16 cellular contexts compared by ENCODE assay signal in the genomic region with DNA sequence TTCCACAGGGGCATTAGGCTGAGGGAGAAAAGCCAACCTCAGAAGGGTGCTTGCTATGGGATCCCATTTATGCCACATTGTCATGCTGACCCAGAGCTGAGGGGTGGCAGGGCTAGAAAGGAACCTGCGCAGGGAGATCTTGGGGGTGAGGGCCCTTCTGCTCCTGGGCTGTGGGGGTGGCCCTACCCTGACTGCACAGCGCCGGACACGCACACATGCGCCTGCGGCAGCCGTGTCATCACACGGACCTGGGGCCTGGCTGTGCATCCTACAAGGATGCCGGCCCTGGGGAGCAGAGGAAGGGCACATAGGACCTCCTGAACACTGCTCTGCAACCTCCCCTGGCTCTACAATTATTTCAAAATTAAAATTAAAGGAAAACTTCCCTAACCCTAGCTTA. TPM values are rescaled to one million over a fixed set of nuclear protein-coding genes. Genes with fewer than 3 reads are reported as not detected.
A peak's percentile ranks its signal among the peaks of the same experiment; 100 is the strongest.
DNase-seq lines count a peak whose midpoint lies in the region; ATAC-seq and TF ChIP-seq lines count a peak whose summit lies in the region.
"Had no signal": no experiment of that assay in that cellular context is flagged by ENCODE, and none has a peak within 500 bp of the region (broad histone marks: within the 10 kb centered on the region; RNA-seq: fewer than 3 reads in every experiment).

No MANE protein-coding gene starts in this region.

- H3K27ac ChIP-seq in mesendoderm (ENCODE audit: low read depth, low read length) = no peak overlapping the region
- H3K27ac ChIP-seq: ovary, SJCRH30 had no signal

- H3K9me3 Mint-ChIP-seq in activated CD4-positive, alpha-beta T cell treated with anti-CD3 and anti-CD28 coated beads, Interleukin-2, amount 10 ng/mL, durations not matched to agents 7 days and 5 days = no peaks in the 10 kb centered on the region
- H3K9me3 Mint-ChIP-seq in IgD-negative memory B cell = no peaks in the 10 kb centered on the region
- H3K9me3 Mint-ChIP-seq in brain = no peaks in the 10 kb centered on the region
- no peaks in the 10 kb centered on the region for H3K9me3 Mint-ChIP-seq in nephron progenitor cell

- H2BK15ac ChIP-seq in mesendoderm (replicated peaks; ENCODE audit: low read depth) = no peak overlapping the region

- no peak overlapping the region for H3K4me3 ChIP-seq in mesendoderm (ENCODE audit: low read length)
- H3K4me3 ChIP-seq: HAP-1, ovary, SJCRH30 had no signal

- H3K23ac ChIP-seq in mesendoderm (ENCODE audit: low read length) = no peak overlapping the region

- no peaks in the 10 kb centered on the region for H3K27me3 ChIP-seq in mesendoderm (ENCODE audit: insufficient read depth, low read length, poor library complexity)
- H3K27me3 ChIP-seq: ovary, SJCRH30 had no signal

- no peak overlapping the region for H4K5ac ChIP-seq in mesendoderm (ENCODE audit: low read length)

- no peak overlapping the region for H2BK5ac ChIP-seq in mesendoderm (ENCODE audit: low read length)

- no peaks in the 10 kb centered on the region for H3K27me3 Mint-ChIP-seq in activated CD4-positive, alpha-beta T cell treated with anti-CD3 and anti-CD28 coated beads, Interleukin-2, amount 10 ng/mL, durations not matched to agents 7 days and 5 days
- no peaks in the 10 kb centered on the region for H3K27me3 Mint-ChIP-seq in IgD-negative memory B cell
- H3K27me3 Mint-ChIP-seq in brain = no peaks in the 10 kb centered on the region
- H3K27me3 Mint-ChIP-seq in nephron progenitor cell (ENCODE audit: low read depth, poor library complexity) = no peaks in the 10 kb centered on the region

- no peak overlapping the region for H2BK120ac ChIP-seq in mesendoderm (ENCODE audit: low read depth, low read length)

- H3K79me2 ChIP-seq in mesendoderm (ENCODE audit: control insufficient read depth, insufficient read depth, low read length) = peaks cover 86% of the 10 kb centered on the region

- no peak for DNase-seq in activated CD4-positive, alpha-beta T cell treated with anti-CD3 and anti-CD28 coated beads, Interleukin-2, amount 10 ng/mL, durations not matched to agents 7 days and 5 days
- no peak for DNase-seq in activated CD4-positive, alpha-beta T cell treated with anti-CD3 and anti-CD28 coated beads, Interleukin-2, amount 50 U/mL, for 1 hour
- DNase-seq in nephron progenitor cell (no peak), AML-193 (lab: John Stamatoyannopoulos, UW) (no peak), mesendoderm (no peak)
- DNase-seq: anterior cingulate cortex; MV-4-11; NK-92 treated with Interleukin-12 subunit alpha and Interleukin-12 subunit beta, amount 100 ng/mL, for 24 hours; ovary; SJCRH30; small intestine had no signal

- no peak overlapping the region for H3K18ac ChIP-seq in mesendoderm (ENCODE audit: low read length)

- CTCF ChIA-PET in activated CD4-positive, alpha-beta T cell treated with anti-CD3 and anti-CD28 coated beads, Interleukin-2, amount 10 ng/mL, durations not matched to agents 7 days and 5 days (lab: Charles Lee) = interaction anchor here (1.2 to 1.9 kb wide), 2 partner anchors 14 to 20 kb away, joined by 3 to 5 read pairs; no protein-coding TSS in a partner anchor

- H3K4me1 Mint-ChIP-seq in activated CD4-positive, alpha-beta T cell treated with anti-CD3 and anti-CD28 coated beads, Interleukin-2, amount 10 ng/mL, durations not matched to agents 7 days and 5 days = peaks cover 60% of the 10 kb centered on the region
- H3K4me1 Mint-ChIP-seq in IgD-negative memory B cell (peaks cover 38 to 43% (median 41%) of the 10 kb centered on the region in 3 donors), brain (peaks cover 73% of the 10 kb centered on the region), nephron progenitor cell (peaks cover 60% of the 10 kb centered on the region)

- TF ChIP-seq CTCF in brain (conservative IDR thresholded peaks at IDR 0.05) (no peak), nephron progenitor cell (IDR thresholded peaks at IDR 0.05) (no peak)

- no peak overlapping the region for H3K4me2 ChIP-seq in mesendoderm (ENCODE audit: low read length)

- no peak overlapping the region for H3K56ac ChIP-seq in mesendoderm (ENCODE audit: low read length)

- no peak overlapping the region for H3K9ac ChIP-seq in mesendoderm (ENCODE audit: low read length)

- no peak for ATAC-seq in GM21367 (IDR thresholded peaks at IDR 0.05; ENCODE audit: unreplicated experiment)

- peak overlapping the region; percentile 74 for H3K27ac Mint-ChIP-seq in activated CD4-positive, alpha-beta T cell treated with anti-CD3 and anti-CD28 coated beads, Interleukin-2, amount 10 ng/mL, durations not matched to agents 7 days and 5 days
- peak overlapping the region in 2 of 3 donors; percentile 12 to 63 for H3K27ac Mint-ChIP-seq in IgD-negative memory B cell
- peak overlapping the region; percentile 37 to 85 (median 59) for H3K27ac Mint-ChIP-seq in brain
- peak overlapping the region; percentile 73 for H3K27ac Mint-ChIP-seq in nephron progenitor cell

- no peak overlapping the region for H3K4ac ChIP-seq in mesendoderm (ENCODE audit: low read depth, low read length)

- H4K8ac ChIP-seq in mesendoderm (ENCODE audit: low read depth, low read length) = no peak overlapping the region

- H3K36me3 ChIP-seq in mesendoderm (ENCODE audit: control insufficient read depth, insufficient read depth, low read length) = peaks cover 17% of the 10 kb centered on the region
- H3K36me3 ChIP-seq: ovary had no signal

- H3K4me1 ChIP-seq in mesendoderm (ENCODE audit: control insufficient read depth, low read depth, low read length) = peaks cover 10% of the 10 kb centered on the region

- POLR2A ChIA-PET in activated CD4-positive, alpha-beta T cell treated with anti-CD3 and anti-CD28 coated beads, Interleukin-2, amount 10 ng/mL, durations not matched to agents 7 days and 5 days (lab: Charles Lee) = no interaction called here

- WGBS in mesendoderm (ENCODE audit: extremely low coverage, insufficient coverage, low lambda C conversion rate) = no CpG with 5 or more reads among the region's 9 CpGs

- no peak overlapping the region for H3K4me3 Mint-ChIP-seq in activated CD4-positive, alpha-beta T cell treated with anti-CD3 and anti-CD28 coated beads, Interleukin-2, amount 10 ng/mL, durations not matched to agents 7 days and 5 days
- H3K4me3 Mint-ChIP-seq in IgD-negative memory B cell (peak overlapping the region in 1 of 4 donors; percentile 87), brain (peak overlapping the region; percentile 3 to 60 (median 28)), nephron progenitor cell (no peak overlapping the region)

- no peak overlapping the region for H2AK5ac ChIP-seq in mesendoderm (ENCODE audit: low read length)

- peaks cover 35% of the 10 kb centered on the region for H3K79me1 ChIP-seq in mesendoderm (ENCODE audit: low read length)

- peaks cover 54% of the 10 kb centered on the region for H3K36me3 Mint-ChIP-seq in activated CD4-positive, alpha-beta T cell treated with anti-CD3 and anti-CD28 coated beads, Interleukin-2, amount 10 ng/mL, durations not matched to agents 7 days and 5 days (ENCODE audit: low read depth)
- peaks cover 2% of the 10 kb centered on the region for H3K36me3 Mint-ChIP-seq in IgD-negative memory B cell
- H3K36me3 Mint-ChIP-seq in brain = peaks cover 21% of the 10 kb centered on the region
- H3K36me3 Mint-ChIP-seq in nephron progenitor cell (ENCODE audit: low read depth) = peaks cover 34% of the 10 kb centered on the region

RNA-seq across cellular contexts. Expression of gene CDCA4, which starts 6.9 kb away (rescaled TPM):
- 10 to 100 TPM; 53.0 to 56.6 TPM for total RNA-seq in activated CD4-positive, alpha-beta T cell treated with anti-CD3 and anti-CD28 coated beads, Interleukin-2, amount 10 ng/mL, durations not matched to agents 7 days and 5 days
- 11.4 TPM for polyA plus RNA-seq in IgD-negative memory B cell
- 35.8 TPM for polyA plus RNA-seq in brain (ENCODE audit: insufficient read depth, low read depth, low replicate concordance)
- 41.6 TPM for polyA plus RNA-seq in mesendoderm (2013, experiment 1 of 2)
- polyA plus RNA-seq in mesendoderm (2013, experiment 2 of 2) = 41.5 TPM

RNA-seq across cellular contexts. Expression of gene CLBA1, which starts 28.4 kb away (rescaled TPM):
- total RNA-seq in activated CD4-positive, alpha-beta T cell treated with anti-CD3 and anti-CD28 coated beads, Interleukin-2, amount 10 ng/mL, durations not matched to agents 7 days and 5 days = under 1 TPM; 0.60 to 0.77 TPM
- polyA plus RNA-seq in IgD-negative memory B cell (1.3 TPM), brain (ENCODE audit: insufficient read depth, low read depth, low replicate concordance) (15.8 TPM)
- 1.2 TPM for polyA plus RNA-seq in mesendoderm (2013, experiment 1 of 2)
- 1.6 TPM for polyA plus RNA-seq in mesendoderm (2013, experiment 2 of 2)

RNA-seq across cellular contexts. Expression of gene AHNAK2, which starts 35.9 kb away (rescaled TPM):
- total RNA-seq in activated CD4-positive, alpha-beta T cell treated with anti-CD3 and anti-CD28 coated beads, Interleukin-2, amount 10 ng/mL, durations not matched to agents 7 days and 5 days = not detected
- polyA plus RNA-seq in IgD-negative memory B cell = 0.68 TPM
- polyA plus RNA-seq in brain (ENCODE audit: insufficient read depth, low read depth, low replicate concordance) = 6.6 TPM
- 0.17 TPM for polyA plus RNA-seq in mesendoderm (2013, experiment 1 of 2)
- polyA plus RNA-seq in mesendoderm (2013, experiment 2 of 2) = 0.21 TPM

RNA-seq across cellular contexts. Expression of gene GPR132, which starts 51.2 kb away (rescaled TPM):
- total RNA-seq in activated CD4-positive, alpha-beta T cell treated with anti-CD3 and anti-CD28 coated beads, Interleukin-2, amount 10 ng/mL, durations not matched to agents 7 days and 5 days = 10 to 100 TPM; 44.2 to 46.6 TPM
- polyA plus RNA-seq in IgD-negative memory B cell (37.2 TPM), brain (ENCODE audit: insufficient read depth, low read depth, low replicate concordance) (0.14 TPM)
- polyA plus RNA-seq in mesendoderm (2013, experiment 1 of 2) = not detected
- not detected for polyA plus RNA-seq in mesendoderm (2013, experiment 2 of 2)
- total RNA-seq: A673 had no signal

Comparison
In these comparisons a context has a peak if more than half of its experiments do, and no peak if none do; other contexts are left out.
1. H3K4me3 Mint-ChIP-seq: peak in brain (5 of 5); none in activated CD4-positive, alpha-beta T cell treated with anti-CD3 and anti-CD28 coated beads, Interleukin-2, amount 10 ng/mL, durations not matched to agents 7 days and 5 days (single experiment) and nephron progenitor cell (single experiment).
2. Peak in every context shown above with its lines, with median percentiles within 50 percentile points of each other: H3K27ac Mint-ChIP-seq.